ENCODE assay signal across 9 cellular contexts in the genomic region with DNA sequence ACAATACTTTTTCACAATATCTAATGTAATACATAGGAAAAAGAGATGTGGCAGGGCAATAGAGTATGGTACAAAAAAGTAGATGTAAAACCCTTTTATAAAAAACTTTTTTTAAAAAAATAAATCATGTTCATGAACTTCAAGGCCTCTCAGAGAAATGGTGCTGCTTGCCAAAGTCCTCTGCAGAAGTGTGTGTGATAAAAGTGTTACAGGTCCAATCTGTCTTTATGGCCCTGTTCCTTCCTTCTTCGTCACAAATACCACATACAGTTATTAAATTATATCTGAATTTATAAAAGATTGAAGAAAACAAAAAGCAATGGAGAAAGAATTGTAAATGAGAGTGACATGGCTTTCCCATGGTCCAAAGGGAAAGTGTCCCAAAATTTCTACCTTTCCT.
"Had no signal": no experiment of that assay in that cellular context is flagged by ENCODE, and none has a peak within 500 bp of the region (broad histone marks: within the 10 kb centered on the region; RNA-seq: fewer than 3 reads in every experiment).

No MANE protein-coding gene starts in this region.

- H3K27ac Mint-ChIP-seq: HFFc6, IgD-negative memory B cell had no signal

- H3K4me3 Mint-ChIP-seq: HFFc6, IgD-negative memory B cell had no signal

- H3K27ac ChIP-seq: GM23248, HL-60 had no signal

- H3K9me3 Mint-ChIP-seq: HFFc6 had no signal

- H3K4me1 Mint-ChIP-seq: IgD-negative memory B cell had no signal

- H3K9me3 ChIP-seq: HAP-1 had no signal

- H3K4me1 ChIP-seq: HAP-1 had no signal

- ATAC-seq: HCT116, HepG2 had no signal

- DNase-seq: GM23248, GOT3, H7, HFFc6 had no signal

- H3K36me3 ChIP-seq: HAP-1 had no signal

- H3K9ac ChIP-seq: GM23248 had no signal

- H3K4me3 ChIP-seq: GM23248, HAP-1 had no signal
